In genomic region chr12:116196226-116196625, GRCh38 we compare ENCODE assay signal across 18 cellular contexts.
DNase-seq lines count a peak whose midpoint lies in the region; ATAC-seq, FAIRE-seq and TF ChIP-seq lines count a peak whose summit lies in the region.
"Had no signal": no experiment of that assay in that cellular context is flagged by ENCODE, and none has a peak within 500 bp of the region (broad histone marks: within the 10 kb centered on the region; RNA-seq: fewer than 3 reads in every experiment).

No MANE protein-coding gene starts in this region.

- H2AFZ ChIP-seq in GM12878 (ENCODE audit: control insufficient read depth, low read depth, low read length) = no peak overlapping the region

- in situ Hi-C loops in GM12878 (cut with MboI) = no loop called here

- RAD21 ChIA-PET in GM12878 (lab: Charles Lee; ENCODE audit: unreplicated experiment) = interaction anchor here (0.7 to 1.2 kb wide), 4 partner anchors 40 to 82 kb away, joined by 3 to 4 read pairs (median 3); partner anchors contain the start of gene MED13L

- no peaks in the 10 kb centered on the region for H3K36me3 Mint-ChIP-seq in IgD-negative memory B cell
- no peaks in the 10 kb centered on the region for H3K36me3 Mint-ChIP-seq in natural killer cell treated with Interleukin-12 subunit alpha and Interleukin-12 subunit beta and Interleukin-15 and Interleukin-18, amount 100 ng/mL, for 72 hours

- no peaks in the 10 kb centered on the region for H3K27me3 Mint-ChIP-seq in IgD-negative memory B cell
- no peaks in the 10 kb centered on the region for H3K27me3 Mint-ChIP-seq in natural killer cell treated with Interleukin-12 subunit alpha and Interleukin-12 subunit beta and Interleukin-15 and Interleukin-18, amount 100 ng/mL, for 72 hours
- H3K27me3 Mint-ChIP-seq: activated CD4-positive, alpha-beta T cell treated with anti-CD3 and anti-CD28 coated beads, Interleukin-2, amount 10 ng/mL, durations not matched to agents 7 days and 5 days had no signal

- no TSS peak for BruUV-seq in GM12878 (replicated peaks; lab: Mats Ljungman, UMichigan)

- TF ChIP-seq POLR2A in GM12878 (IDR thresholded peaks at IDR 0.05; ENCODE audit: low read depth, low read length) = no peak

- no peaks in the 10 kb centered on the region for H3K9me3 Mint-ChIP-seq in IgD-negative memory B cell
- no peaks in the 10 kb centered on the region for H3K9me3 Mint-ChIP-seq in natural killer cell treated with Interleukin-12 subunit alpha and Interleukin-12 subunit beta and Interleukin-15 and Interleukin-18, amount 100 ng/mL, for 72 hours
- H3K9me3 Mint-ChIP-seq: activated CD4-positive, alpha-beta T cell treated with anti-CD3 and anti-CD28 coated beads, Interleukin-2, amount 10 ng/mL, durations not matched to agents 7 days and 5 days had no signal

- H3K79me2 ChIP-seq in GM12878 (ENCODE audit: control insufficient read depth, insufficient read depth, low read length) = peaks cover 11% of the 10 kb centered on the region

- TF ChIP-seq CTCF in GM12865 (IDR thresholded peaks at IDR 0.05; ENCODE audit: insufficient read depth, low read depth, low read length, missing control alignments) (no peak), GM12878 (IDR thresholded peaks at IDR 0.05 in 2 of 3, conservative IDR thresholded peaks at IDR 0.05 in 1 of 3; ENCODE audit: control insufficient read depth in 2 of 3, extremely low read depth in 1 of 3, insufficient read depth in 1 of 3, low read depth in 3 of 3, low read length in 3 of 3) (no peak)

- H3K4me2 ChIP-seq in GM12878 (ENCODE audit: control insufficient read depth, insufficient read depth) = peak overlapping the region; percentile 61

- ATAC-seq in GM12878 (peak; percentile 9; the same call in 1 of the 3 replicates), HG02852 (IDR thresholded peaks at IDR 0.05; ENCODE audit: unreplicated experiment) (no peak)
- peak in 1 of 2 donors; percentile 38 for ATAC-seq in natural killer cell treated with Interleukin-12 subunit alpha and Interleukin-12 subunit beta and Interleukin-15 and Interleukin-18, amount 100 ng/mL, for 72 hours

- SMC1A ChIA-PET in GM12878 (lab: Charles Lee; ENCODE audit: uncharacterized antibody, unreplicated experiment) = interaction anchor here (1.0 to 2.7 kb wide), 8 partner anchors 9 to 136 kb away, joined by 3 to 9 read pairs (median 4); no protein-coding TSS in a partner anchor

- FAIRE-seq in GM12878 (lab: Jason Lieb, UNC) = no peak
- FAIRE-seq: frontal cortex had no signal

- peak overlapping the region; percentile 9 to 82 (median 64) for H3K27ac Mint-ChIP-seq in IgD-negative memory B cell
- H3K27ac Mint-ChIP-seq in natural killer cell treated with Interleukin-12 subunit alpha and Interleukin-12 subunit beta and Interleukin-15 and Interleukin-18, amount 100 ng/mL, for 72 hours = peak overlapping the region; percentile 84 to 97
- H3K27ac Mint-ChIP-seq: activated CD4-positive, alpha-beta T cell treated with anti-CD3 and anti-CD28 coated beads, Interleukin-2, amount 10 ng/mL, durations not matched to agents 7 days and 5 days had no signal

- H3K27me3 ChIP-seq in GM12878 (replicated peaks in 1 of 2; ENCODE audit: control insufficient read depth in 2 of 2, insufficient read depth in 2 of 2, low read length in 1 of 2) (no peaks in the 10 kb centered on the region), MG63 (no peaks in the 10 kb centered on the region)
- H3K27me3 ChIP-seq: neutrophil, spleen had no signal

- DNase-seq in GM12865 (ENCODE audit: low read depth) (peak; percentile 31), GM12878 (ENCODE audit: low read depth, low spot score) (no peak), MG63 (no peak), middle frontal gyrus (ENCODE audit: extremely low spot score, low spot score) (no peak)
- no peak for DNase-seq in natural killer cell treated with Interleukin-12 subunit alpha and Interleukin-12 subunit beta and Interleukin-15 and Interleukin-18, amount 100 ng/mL, for 72 hours (ENCODE audit: low spot score)
- DNase-seq: activated CD4-positive, alpha-beta T cell treated with anti-CD3 and anti-CD28 coated beads, Interleukin-2, amount 10 ng/mL, durations not matched to agents 7 days and 5 days; activated CD8-positive, alpha-beta memory T cell treated with anti-CD3 and anti-CD28 coated beads, Interleukin-2, amount 50 U/mL, for 48 hours; activated gamma-delta T cell treated with Interleukin-2 at 50 U/mL for 16 hours; amygdala; caudate nucleus; COR-L47; H7; spleen; stimulated activated CD4-positive, alpha-beta T cell treated with anti-CD3 and anti-CD28 coated beads, Interleukin-4, amount 100 ng/mL, for 24 hours had no signal

- no peak for TF ChIP-seq RAD21 in GM12878 (IDR thresholded peaks at IDR 0.05; ENCODE audit: insufficient read depth, low read depth, low read length)

- peak overlapping the region; percentile 34; the same call in 1 of the 2 replicates for H3K9ac ChIP-seq in GM12878 (ENCODE audit: control insufficient read depth, insufficient read depth, low read length)

- POLR2A ChIA-PET in GM12878 (lab: Charles Lee) = interaction anchor here (0.9 kb wide), 1 partner anchor 9 kb away, joined by 7 read pairs; no protein-coding TSS in a partner anchor

- H3K4me3 Mint-ChIP-seq in IgD-negative memory B cell = peak overlapping the region in 1 of 4 donors; percentile 38
- peak overlapping the region; percentile 20 for H3K4me3 Mint-ChIP-seq in natural killer cell treated with Interleukin-12 subunit alpha and Interleukin-12 subunit beta and Interleukin-15 and Interleukin-18, amount 100 ng/mL, for 72 hours
- H3K4me3 Mint-ChIP-seq: activated CD4-positive, alpha-beta T cell treated with anti-CD3 and anti-CD28 coated beads, Interleukin-2, amount 10 ng/mL, durations not matched to agents 7 days and 5 days had no signal

- intact Hi-C loops in GM12878 (cut with micrococcal nuclease; ENCODE audit: unreplicated experiment) = no loop called here

- 27% methylated on average over 3 of the region's 3 CpGs for WGBS in GM12878 (ENCODE audit: insufficient coverage, insufficient replicate concordance, low lambda C conversion rate, missing lambda C conversion rate)

- no peak overlapping the region for H3K4me3 ChIP-seq in GM12865 (ENCODE audit: low read depth, low read length)
- no peak overlapping the region for H3K4me3 ChIP-seq in GM12878
- H3K4me3 ChIP-seq in MG63 = no peak overlapping the region
- H3K4me3 ChIP-seq: spleen had no signal

- peaks cover 22% of the 10 kb centered on the region; the same call in 1 of the 2 replicates for H3K4me1 ChIP-seq in GM12878 (ENCODE audit: control insufficient read depth, insufficient read depth, low read length)

- CTCF ChIA-PET in GM12878 (lab: Yijun Ruan, JAX) = interaction anchor here (1.1 to 4.0 kb wide), 3 partner anchors 22 to 258 kb away, joined by 3 to 18 read pairs (median 3); no protein-coding TSS in a partner anchor

- H3K4me1 Mint-ChIP-seq in IgD-negative memory B cell = peaks cover 46 to 71% (median 59%) of the 10 kb centered on the region in 3 donors
- H3K4me1 Mint-ChIP-seq in natural killer cell treated with Interleukin-12 subunit alpha and Interleukin-12 subunit beta and Interleukin-15 and Interleukin-18, amount 100 ng/mL, for 72 hours (ENCODE audit: low read depth in 2 of 2) = peaks cover 59 to 72% of the 10 kb centered on the region in 2 donors

- H4K20me1 ChIP-seq in GM12878 (ENCODE audit: control insufficient read depth, insufficient read depth) = no peaks in the 10 kb centered on the region

- TF ChIP-seq EP300 in GM12878 (IDR thresholded peaks at IDR 0.05; ENCODE audit: borderline replicate concordance in 1 of 2, control insufficient read depth in 1 of 2, low read depth in 2 of 2, low read length in 2 of 2) = no peak

- peak overlapping the region; percentile 83 for H3K27ac ChIP-seq in GM12878 (ENCODE audit: control insufficient read depth, insufficient read depth)
- H3K27ac ChIP-seq: neutrophil had no signal

- H3K9me3 ChIP-seq in GM12878 (replicated peaks; ENCODE audit: control insufficient read depth, insufficient read depth, low read length) (no peaks in the 10 kb centered on the region), MG63 (no peaks in the 10 kb centered on the region)
- H3K9me3 ChIP-seq: neutrophil, spleen had no signal

- H3K36me3 ChIP-seq in GM12878 (ENCODE audit: control insufficient read depth in 2 of 2, insufficient read depth in 2 of 2, low read length in 1 of 2) (no peaks in the 10 kb centered on the region), MG63 (no peaks in the 10 kb centered on the region)
- H3K36me3 ChIP-seq: neutrophil, spleen had no signal

TF ChIP-seq in GM12878, 131 proteins besides CTCF, POLR2A, EP300 and RAD21:
- TF ChIP-seq TAF1 (IDR thresholded peaks at IDR 0.05; ENCODE audit: borderline replicate concordance, low read depth, low read length) = no peak
- TF ChIP-seq ZNF384 (IDR thresholded peaks at IDR 0.05; ENCODE audit: borderline replicate concordance, low read depth, low read length) = peak; percentile 54; the same call in 1 of the 2 replicates
